In genomic region chr6:125174626-125175025, GRCh38 we compare ENCODE assay signal across 14 cellular contexts. TPM values are rescaled to one million over a fixed set of nuclear protein-coding genes. Genes with fewer than 3 reads are reported as not detected.
"Had no signal": no experiment of that assay in that cellular context is flagged by ENCODE, and none has a peak within 500 bp of the region (broad histone marks: within the 10 kb centered on the region; RNA-seq: fewer than 3 reads in every experiment).

No MANE protein-coding gene starts in this region.

- H3K4me1 ChIP-seq: upper lobe of right lung had no signal

- H3K4me3 ChIP-seq: dorsolateral prefrontal cortex, ovary, thoracic aorta, upper lobe of right lung had no signal

- H3K36me3 ChIP-seq: ovary, thoracic aorta, upper lobe of right lung had no signal

- H3K27ac ChIP-seq: ovary, thoracic aorta, upper lobe of right lung had no signal

- H3K27me3 ChIP-seq: dorsolateral prefrontal cortex, ovary, upper lobe of right lung had no signal

- ATAC-seq: naive thymus-derived CD8-positive, alpha-beta T cell; stimulated activated naive B cell treated with anti-CD40 and anti-IgM and Interleukin-4, amounts not matched to agents 10 μg/mL and 1 μg/mL and 100 μg/mL, for 72 hours; upper lobe of right lung had no signal

- H3K9me3 ChIP-seq: ovary, thoracic aorta, upper lobe of right lung had no signal

- DNase-seq: activated B cell treated with CpG ODN at 0.5 μM for 24 hours; activated CD4-positive, alpha-beta memory T cell treated with anti-CD3 and anti-CD28 coated beads for 36 hours; activated CD4-positive, alpha-beta T cell treated with anti-CD3 and anti-CD28 coated beads for 4 hours; activated T-cell treated with anti-CD3 and anti-CD28 coated beads for 4 hours; dorsolateral prefrontal cortex; foreskin fibroblast; glutamatergic neuron; kidney; mesendoderm; naive thymus-derived CD8-positive, alpha-beta T cell; ovary; stimulated activated naive B cell treated with anti-CD40 and anti-IgM and Interleukin-4, amounts not matched to agents 10 μg/mL and 1 μg/mL and 100 μg/mL, for 72 hours; upper lobe of right lung had no signal

RNA-seq across cellular contexts. Expression of gene TPD52L1, which starts 21.1 kb away (rescaled TPM):
- total RNA-seq: activated B cell treated with CpG ODN at 0.5 μM for 24 hours; naive thymus-derived CD8-positive, alpha-beta T cell had no signal
- polyA plus RNA-seq: naive thymus-derived CD8-positive, alpha-beta T cell had no signal
